ENCODE assay signal across 8 cellular contexts in the genomic region with DNA sequence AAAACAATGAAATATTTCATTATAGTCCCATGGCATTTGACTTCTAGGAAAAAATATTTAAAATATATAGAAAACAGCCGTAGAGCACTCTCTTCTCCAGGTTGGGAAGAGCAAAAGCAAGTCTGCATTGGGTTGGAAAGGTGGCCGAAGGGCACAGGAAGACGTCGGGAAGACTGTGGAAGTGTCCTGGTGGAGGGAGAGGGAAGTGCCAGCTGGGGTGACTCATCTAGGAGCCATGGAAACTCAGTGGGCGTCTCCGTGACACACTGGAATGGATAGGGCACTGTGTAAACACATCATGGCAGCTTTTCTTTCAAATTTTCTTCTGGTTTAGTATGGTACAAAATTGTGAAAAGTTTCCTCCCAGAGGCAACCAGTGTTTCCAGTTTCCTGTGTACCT. TPM values are rescaled to one million over a fixed set of nuclear protein-coding genes. Genes with fewer than 3 reads are reported as not detected.
DNase-seq lines count a peak whose midpoint lies in the region; FAIRE-seq and TF ChIP-seq lines count a peak whose summit lies in the region.

No MANE protein-coding gene starts in this region.

- H3K9me3 ChIP-seq in PC-9 (ENCODE audit: insufficient read depth, low read depth) = no peaks in the 10 kb centered on the region
- H3K9me3 ChIP-seq in esophagus muscularis mucosa = no peaks in the 10 kb centered on the region
- H3K9me3 ChIP-seq in neural progenitor cell (ENCODE audit: low read depth) = no peaks in the 10 kb centered on the region

- H3K79me2 ChIP-seq in PC-9 (ENCODE audit: low read depth) = peaks cover 65% of the 10 kb centered on the region
- peaks cover 25% of the 10 kb centered on the region for H3K79me2 ChIP-seq in neural progenitor cell (ENCODE audit: low read depth)

- H3K4me3 ChIP-seq in PC-9 (no peak overlapping the region), esophagus muscularis mucosa (no peak overlapping the region), neural progenitor cell (no peak overlapping the region)

- POLR2A ChIA-PET in PC-9 (lab: Charles Lee; ENCODE audit: unreplicated experiment) = interaction anchor here (0.7 kb wide), 3 partner anchors 12 to 964 kb away, joined by 3 to 5 read pairs (median 3); no protein-coding TSS in a partner anchor

- H3K27me3 ChIP-seq in PC-9 (ENCODE audit: insufficient read depth, low read depth) (no peaks in the 10 kb centered on the region), esophagus muscularis mucosa (no peaks in the 10 kb centered on the region), neural progenitor cell (no peaks in the 10 kb centered on the region)

- WGBS in esophagus muscularis mucosa = 29% methylated on average over 6 of the region's 6 CpGs

- H3K27ac Mint-ChIP-seq in neural progenitor cell = no peak overlapping the region

- H3K4me2 ChIP-seq in PC-9 (peak overlapping the region; percentile 69), neural progenitor cell (no peak overlapping the region)

- H3K9me2 ChIP-seq in PC-9 (ENCODE audit: insufficient read depth) = no peaks in the 10 kb centered on the region

- H2AFZ ChIP-seq in PC-9 (no peak overlapping the region), neural progenitor cell (replicated peaks) (no peak overlapping the region)

- H3K27me3 Mint-ChIP-seq in neural progenitor cell (ENCODE audit: insufficient read depth, low read depth) = peaks cover 10% of the 10 kb centered on the region

- no peak for TF ChIP-seq EP300 in esophagus muscularis mucosa (IDR thresholded peaks at IDR 0.05)

- H3K4me1 ChIP-seq in PC-9 (replicated peaks; ENCODE audit: insufficient read depth) (peaks cover 23% of the 10 kb centered on the region), esophagus muscularis mucosa (peaks cover 29 to 45% (median 35%) of the 10 kb centered on the region in 4 donors), neural progenitor cell (peaks cover 6% of the 10 kb centered on the region)

- H4K20me1 ChIP-seq in PC-9 (ENCODE audit: insufficient read depth) = peaks cover 66% of the 10 kb centered on the region
- peaks cover 48% of the 10 kb centered on the region for H4K20me1 ChIP-seq in neural progenitor cell (ENCODE audit: low read depth)

- no peak overlapping the region for H3K9ac ChIP-seq in neural progenitor cell

- peak overlapping the region; percentile 30 for H3K4me3 Mint-ChIP-seq in neural progenitor cell

- TF ChIP-seq POLR2A in esophagus muscularis mucosa (IDR thresholded peaks at IDR 0.05; ENCODE audit: low read depth) (no peak), GM12892 (IDR thresholded peaks at IDR 0.05; ENCODE audit: low read depth, low read length) (no peak)

- peaks cover 37% of the 10 kb centered on the region for H3F3A ChIP-seq in PC-9 (ENCODE audit: insufficient read depth, low read depth)
- H3F3A ChIP-seq in neural progenitor cell (ENCODE audit: low read depth) = no peaks in the 10 kb centered on the region

- TF ChIP-seq CTCF in PC-9 (conservative IDR thresholded peaks at IDR 0.05) = peak; percentile 82
- TF ChIP-seq CTCF in esophagus muscularis mucosa (IDR thresholded peaks at IDR 0.05) = peak; percentile 42 to 83 (median 64)
- peak; percentile 36 for TF ChIP-seq CTCF in neural progenitor cell (IDR thresholded peaks at IDR 0.05)

- peaks cover 26% of the 10 kb centered on the region for H3K36me3 Mint-ChIP-seq in neural progenitor cell

- peaks cover 48% of the 10 kb centered on the region for H3K36me3 ChIP-seq in PC-9 (ENCODE audit: low read depth)
- H3K36me3 ChIP-seq in esophagus muscularis mucosa = peaks cover 38 to 74% (median 64%) of the 10 kb centered on the region in 4 donors
- H3K36me3 ChIP-seq in neural progenitor cell = no peaks in the 10 kb centered on the region

- H3K27ac ChIP-seq in PC-9 = peak overlapping the region; percentile 57
- H3K27ac ChIP-seq in esophagus muscularis mucosa (replicated peaks in 1 of 4) = peak overlapping the region; percentile 35 to 67 (median 61)
- H3K27ac ChIP-seq in neural progenitor cell = no peak overlapping the region

- no peak for FAIRE-seq in GM12892 (lab: Jason Lieb, UNC)

- peaks cover 26% of the 10 kb centered on the region for H3K4me1 Mint-ChIP-seq in neural progenitor cell

- intact Hi-C loops in PC-9 (cut with micrococcal nuclease; ENCODE audit: unreplicated experiment) (no loop called here), esophagus muscularis mucosa (cut with DNase I) (no loop called here)

- BruUV-seq in PC-9 (replicated peaks; lab: Mats Ljungman, UMichigan) = no TSS peak

- DNase-seq in DMS114 treated with DMSO at 0.1 percent for 48 hours (lab: John Stamatoyannopoulos, UW; ENCODE audit: unreplicated experiment) (peak; percentile 10), PC-9 (peak; percentile 84 to 91), esophagus muscularis mucosa (ENCODE audit: extremely low spot score) (no peak), neural progenitor cell (ENCODE audit: low spot score) (peak; percentile 41), retina (no peak), T-helper 9 cell (no peak), GM12892 (ENCODE audit: insufficient read length) (no peak)
- no peak for DNase-seq in activated T-cell treated with anti-CD3 and anti-CD28 coated beads, Interleukin-2, amount 50 U/mL, for 48 hours

- CTCF ChIA-PET in PC-9 (lab: Charles Lee) = interaction anchor here (1.4 to 2.0 kb wide), 2 partner anchors 11 to 48 kb away, joined by 4 read pairs; no protein-coding TSS in a partner anchor

- no peaks in the 10 kb centered on the region for H3K9me3 Mint-ChIP-seq in neural progenitor cell

RNA-seq across cellular contexts. Expression of a gene that starts 12.7 kb away (rescaled TPM):
- total RNA-seq in PC-9 (2021) (79.3 and 94.7 TPM in 2 replicates), esophagus muscularis mucosa (10 to 100 TPM; 35.7 to 62.5 (median 50.6) TPM), neural progenitor cell (ENCODE audit: low replicate concordance) (40.8 and 91.9 TPM in 2 replicates)
- polyA plus RNA-seq in GM12892 (2012; ENCODE audit: missing spikeins) = 34.4 TPM

RNA-seq across cellular contexts. Expression of a gene that starts 17.7 kb away (rescaled TPM):
- total RNA-seq in PC-9 (2021) = 102 and 110 TPM in 2 replicates
- 10 to 100 TPM; 49.4 to 76.9 (median 59.4) TPM for total RNA-seq in esophagus muscularis mucosa
- total RNA-seq in neural progenitor cell (ENCODE audit: low replicate concordance) = 32.4 and 39.2 TPM in 2 replicates
- polyA plus RNA-seq in GM12892 (2012; ENCODE audit: missing spikeins) = 39.6 TPM

RNA-seq across cellular contexts. Expression of a gene that starts 36.7 kb away (rescaled TPM):
- 106 and 120 TPM in 2 replicates for total RNA-seq in PC-9 (2021)
- 10 to 100 TPM; 25.7 to 36.8 (median 32.2) TPM for total RNA-seq in esophagus muscularis mucosa
- 63.6 and 134 TPM in 2 replicates for total RNA-seq in neural progenitor cell (ENCODE audit: low replicate concordance)
- polyA plus RNA-seq in GM12892 (2012; ENCODE audit: missing spikeins) = 98.6 TPM

RNA-seq across cellular contexts. Expression of a gene that starts 37.4 kb away (rescaled TPM):
- total RNA-seq in PC-9 (2021) (169 and 220 TPM in 2 replicates), esophagus muscularis mucosa (100 to 1,000 TPM; 417 to 598 (median 449) TPM), neural progenitor cell (ENCODE audit: low replicate concordance) (16.2 and 33.5 TPM in 2 replicates)
- polyA plus RNA-seq in GM12892 (2012; ENCODE audit: missing spikeins) = 36.8 TPM

Comparison
In these comparisons a context has a peak if more than half of its experiments do, and no peak if none do; other contexts are left out.
1. DNase-seq: peak in DMS114 treated with DMSO at 0.1 percent for 48 hours (single experiment), PC-9 (2 of 2) and neural progenitor cell (single experiment); none in esophagus muscularis mucosa (single experiment), retina (single experiment), T-helper 9 cell (single experiment), activated T-cell treated with anti-CD3 and anti-CD28 coated beads, Interleukin-2, amount 50 U/mL, for 48 hours (0 of 2) and GM12892 (single experiment).
2. Peak in every context shown above with its lines, with median percentiles within 50 percentile points of each other: CTCF ChIP-seq.